8 cellular contexts compared by ENCODE assay signal in genomic region chr10:125148021-125148439, GRCh38. TPM values are rescaled to one million over a fixed set of nuclear protein-coding genes. Genes with fewer than 3 reads are reported as not detected.
DNase-seq lines count a peak whose midpoint lies in the region; ATAC-seq and TF ChIP-seq lines count a peak whose summit lies in the region.

No MANE protein-coding gene starts in this region.

- H3K4me1 ChIP-seq in right atrium auricular region (peaks cover 0 to 91% of the 10 kb centered on the region in 2 donors), smooth muscle cell (ENCODE audit: low read depth) (peaks cover 41% of the 10 kb centered on the region)

- H4K20me1 ChIP-seq in smooth muscle cell (ENCODE audit: low read depth): peaks cover 100% of the 10 kb centered on the region

- peaks cover 94% of the 10 kb centered on the region for H3K79me2 ChIP-seq in smooth muscle cell (ENCODE audit: low read depth)

- H3K9me3 Mint-ChIP-seq in WTC11: no peaks in the 10 kb centered on the region

- H3K27me3 ChIP-seq in right atrium auricular region (no peaks in the 10 kb centered on the region), smooth muscle cell (ENCODE audit: low read depth) (no peaks in the 10 kb centered on the region)

- POLR2A ChIA-PET in WTC11 (lab: Charles Lee): interaction anchor here (1.3 to 1.8 kb wide), 2 partner anchors 13 to 14 kb away, joined by 3 to 4 read pairs; no protein-coding TSS in a partner anchor

- peaks cover 85% of the 10 kb centered on the region for H3K4me1 Mint-ChIP-seq in WTC11

- no peaks in the 10 kb centered on the region for H3K9me3 ChIP-seq in right atrium auricular region
- H3K9me3 ChIP-seq in smooth muscle cell (replicated peaks; ENCODE audit: low read depth): no peaks in the 10 kb centered on the region

- no peak overlapping the region for H3K4me3 ChIP-seq in right atrium auricular region
- H3K4me3 ChIP-seq in smooth muscle cell: no peak overlapping the region

- WGBS in smooth muscle cell (ENCODE audit: low lambda C conversion rate): 44% methylated on average over 7 of the region's 7 CpGs

- H3K9ac ChIP-seq in smooth muscle cell (ENCODE audit: low read depth): peak overlapping the region; percentile 81

- CTCF ChIA-PET in WTC11 (lab: Charles Lee): interaction anchor here (0.6 to 1.7 kb wide), 4 partner anchors 9 to 100 kb away, joined by 3 to 5 read pairs (median 5); no protein-coding TSS in a partner anchor

- peak overlapping the region; percentile 65 for H3K4me2 ChIP-seq in smooth muscle cell

- DNase-seq in HUDEP-2 (lab: John Stamatoyannopoulos, UW; ENCODE audit: unreplicated experiment in 76 of 76) (peak in 40 of 76 experiments; percentile 10 to 66 (median 32)), WTC11 (ENCODE audit: low spot score) (peak; percentile 8), right atrium auricular region (ENCODE audit: low spot score) (peak; percentile 75), smooth muscle cell (lab: John Stamatoyannopoulos, UW; ENCODE audit: unreplicated experiment) (no peak), DMS53 (lab: John Stamatoyannopoulos, UW) (no peak), H4 (ENCODE audit: low spot score) (no peak)
- DNase-seq in activated CD4-positive, alpha-beta T cell treated with anti-CD3 and anti-CD28 coated beads for 48 hours: no peak

- no peaks in the 10 kb centered on the region for H3K27me3 Mint-ChIP-seq in WTC11 (ENCODE audit: low read depth)

- no peak for ATAC-seq in WTC11
- no peak for ATAC-seq in GM18502 (IDR thresholded peaks at IDR 0.05; ENCODE audit: poor library complexity, unreplicated experiment)

- peak overlapping the region; percentile 21; the same call in 1 of the 2 replicates for H3K4me3 Mint-ChIP-seq in WTC11

- no peak overlapping the region for H2AFZ ChIP-seq in smooth muscle cell (ENCODE audit: low read depth)

- TF ChIP-seq CTCF in WTC11 (IDR thresholded peaks at IDR 0.05) (no peak), right atrium auricular region (IDR thresholded peaks at IDR 0.05) (no peak), smooth muscle cell (IDR thresholded peaks at IDR 0.05; ENCODE audit: borderline replicate concordance, insufficient read depth, poor library complexity, severe bottlenecking) (no peak)

- peaks cover 19% of the 10 kb centered on the region for H3F3A ChIP-seq in smooth muscle cell (ENCODE audit: low read depth)

- peaks cover 26% of the 10 kb centered on the region for H3K36me3 Mint-ChIP-seq in WTC11

- peak overlapping the region; percentile 98 for H3K27ac Mint-ChIP-seq in WTC11

- no peaks in the 10 kb centered on the region for H3K36me3 ChIP-seq in right atrium auricular region
- no peaks in the 10 kb centered on the region for H3K36me3 ChIP-seq in smooth muscle cell (ENCODE audit: low read depth)

- H3K27ac ChIP-seq in right atrium auricular region: peak overlapping the region; percentile 49 to 64
- peak overlapping the region; percentile 90 for H3K27ac ChIP-seq in smooth muscle cell (ENCODE audit: low read depth)

TF ChIP-seq in WTC11, 78 proteins besides CTCF, POLR2A, EP300 and RAD21:
- no peak for TF ChIP-seq SP1 (CRISPR knock-in tag; conservative IDR thresholded peaks at IDR 0.05)
- no peak for TF ChIP-seq E2F4 (CRISPR knock-in tag; IDR thresholded peaks at IDR 0.05; ENCODE audit: borderline replicate concordance, low read depth)
- no peak for TF ChIP-seq EMX1 (CRISPR knock-in tag; IDR thresholded peaks at IDR 0.05)
- no peak for TF ChIP-seq FOXP1 (CRISPR knock-in tag; IDR thresholded peaks at IDR 0.05; ENCODE audit: borderline replicate concordance)
- no peak for TF ChIP-seq AFF4 (CRISPR knock-in tag; IDR thresholded peaks at IDR 0.05; ENCODE audit: borderline replicate concordance)
- TF ChIP-seq ESRRA (CRISPR knock-in tag; IDR thresholded peaks at IDR 0.05; ENCODE audit: borderline replicate concordance): no peak

RNA-seq across cellular contexts. Expression of gene CTBP2, which starts 12.3 kb away (rescaled TPM):
- total RNA-seq in WTC11 (2021): 175 to 191 TPM (median 181 TPM) in 3 replicates
- 10 to 100 TPM; 26.0 to 36.0 TPM for total RNA-seq in right atrium auricular region
- total RNA-seq in smooth muscle cell: 38.6 and 49.9 TPM in 2 replicates
- 69.5 and 79.8 TPM in 2 replicates for polyA plus RNA-seq in smooth muscle cell
- total RNA-seq in H4 (2014; rRNA removed; shearing (Covaris generic)): 58.2 and 69.8 TPM in 2 replicates

Comparison
In these comparisons a context has a peak if more than half of its experiments do, and no peak if none do; other contexts are left out.
1. DNase-seq: peak in HUDEP-2 (40 of 76), WTC11 (single experiment) and right atrium auricular region (single experiment); none in smooth muscle cell (single experiment), DMS53 (single experiment), H4 (single experiment) and activated CD4-positive, alpha-beta T cell treated with anti-CD3 and anti-CD28 coated beads for 48 hours (single experiment).